Comparison of ENCODE assay signal across 22 cellular contexts in genomic region chr14:105257464-105257863, GRCh38. TPM values are rescaled to one million over a fixed set of nuclear protein-coding genes. Genes with fewer than 3 reads are reported as not detected.
DNase-seq lines count a peak whose midpoint lies in the region; ATAC-seq and TF ChIP-seq lines count a peak whose summit lies in the region.
"Had no signal": no experiment of that assay in that cellular context is flagged by ENCODE, and none has a peak within 500 bp of the region (broad histone marks: within the 10 kb centered on the region; RNA-seq: fewer than 3 reads in every experiment).

No MANE protein-coding gene starts in this region.

- H3K4me3 ChIP-seq in vagina = no peak overlapping the region
- H3K4me3 ChIP-seq: adrenal gland, body of pancreas, MG63, smooth muscle cell had no signal

- H3K36me3 Mint-ChIP-seq in activated naive CD4-positive, alpha-beta T cell treated with anti-CD3 and anti-CD28 coated beads, Interleukin-2, amount 50 U/mL, for 72 hours = no peaks in the 10 kb centered on the region
- H3K36me3 Mint-ChIP-seq in activated CD8-positive, alpha-beta T cell treated with anti-CD3 and anti-CD28 coated beads, Interleukin-2, amount 10 ng/mL, durations not matched to agents 7 days and 5 days (ENCODE audit: low read depth) = no peaks in the 10 kb centered on the region
- H3K36me3 Mint-ChIP-seq: natural killer cell had no signal

- no peaks in the 10 kb centered on the region for H3K4me1 Mint-ChIP-seq in activated CD8-positive, alpha-beta T cell treated with anti-CD3 and anti-CD28 coated beads, Interleukin-2, amount 10 ng/mL, durations not matched to agents 7 days and 5 days (ENCODE audit: low read depth)
- H3K4me1 Mint-ChIP-seq: natural killer cell had no signal

- DNase-seq in activated naive CD4-positive, alpha-beta T cell treated with anti-CD3 and anti-CD28 coated beads, Interleukin-2, amount 50 U/mL, for 72 hours (ENCODE audit: low spot score in 2 of 2) = no peak
- DNase-seq in activated naive CD4-positive, alpha-beta T cell (lab: John Stamatoyannopoulos, UW) = no peak
- DNase-seq in SW480 (ENCODE audit: low spot score) (peak; percentile 88), HPDE6-E6E7 (ENCODE audit: extremely low spot score) (no peak), vagina (ENCODE audit: extremely low spot score in 2 of 2) (no peak)
- no peak for DNase-seq in activated CD8-positive, alpha-beta T cell treated with anti-CD3 and anti-CD28 coated beads, Interleukin-2, amount 10 ng/mL, durations not matched to agents 7 days and 5 days
- DNase-seq: activated CD8-positive, alpha-beta memory T cell treated with anti-CD3 and anti-CD28 coated beads, Interleukin-2, amount 50 U/mL, for 48 hours; adrenal gland; body of pancreas; cerebellar nuclear complex; KG1; MG63; natural killer cell; NCI-H2081; NCI-H226; NCI-H82; trophoblast cell had no signal

- no peaks in the 10 kb centered on the region for H3K9me3 Mint-ChIP-seq in activated naive CD4-positive, alpha-beta T cell treated with anti-CD3 and anti-CD28 coated beads, Interleukin-2, amount 50 U/mL, for 72 hours
- no peaks in the 10 kb centered on the region for H3K9me3 Mint-ChIP-seq in activated CD8-positive, alpha-beta T cell treated with anti-CD3 and anti-CD28 coated beads, Interleukin-2, amount 10 ng/mL, durations not matched to agents 7 days and 5 days (ENCODE audit: insufficient read depth)
- H3K9me3 Mint-ChIP-seq: activated T-helper 2 cell treated with anti-CD3 and anti-CD28 coated beads, Interferon-gamma antibody, Interleukin-2, Interleukin-4, amounts not matched to agents 10 μg/mL and 5 μg/mL and 100 μg/mL, durations not matched to agents 14 hours and 24 hours and 36 hours; natural killer cell had no signal

- H3K9me3 ChIP-seq in vagina = no peaks in the 10 kb centered on the region
- H3K9me3 ChIP-seq: adrenal gland, body of pancreas, MG63 had no signal

- H3K27ac ChIP-seq in vagina = no peak overlapping the region
- H3K27ac ChIP-seq: adrenal gland, body of pancreas, C4-2B, RWPE1 had no signal

- no peak for TF ChIP-seq POLR2A in vagina (IDR thresholded peaks at IDR 0.05)

- intact Hi-C loops in vagina (cut with DNase I) = no loop called here

- CTCF ChIA-PET in activated CD8-positive, alpha-beta T cell treated with anti-CD3 and anti-CD28 coated beads, Interleukin-2, amount 10 ng/mL, durations not matched to agents 7 days and 5 days (lab: Charles Lee) = no interaction called here

- peak overlapping the region; percentile 64 to 72 for H3K27ac Mint-ChIP-seq in activated naive CD4-positive, alpha-beta T cell treated with anti-CD3 and anti-CD28 coated beads, Interleukin-2, amount 50 U/mL, for 72 hours
- no peak overlapping the region for H3K27ac Mint-ChIP-seq in activated CD8-positive, alpha-beta T cell treated with anti-CD3 and anti-CD28 coated beads, Interleukin-2, amount 10 ng/mL, durations not matched to agents 7 days and 5 days
- H3K27ac Mint-ChIP-seq: activated T-helper 2 cell treated with anti-CD3 and anti-CD28 coated beads, Interferon-gamma antibody, Interleukin-2, Interleukin-4, amounts not matched to agents 10 μg/mL and 5 μg/mL and 100 μg/mL, durations not matched to agents 14 hours and 24 hours and 36 hours; natural killer cell had no signal

- H3K27me3 Mint-ChIP-seq in activated CD8-positive, alpha-beta T cell treated with anti-CD3 and anti-CD28 coated beads, Interleukin-2, amount 10 ng/mL, durations not matched to agents 7 days and 5 days (ENCODE audit: low read depth) = no peaks in the 10 kb centered on the region

- ATAC-seq in activated naive CD4-positive, alpha-beta T cell treated with anti-CD3 and anti-CD28 coated beads, Interleukin-2, amount 50 U/mL, for 72 hours = no peak
- ATAC-seq in esophagus mucosa = peak; percentile 30
- no peak for ATAC-seq in activated CD8-positive, alpha-beta T cell treated with anti-CD3 and anti-CD28 coated beads, Interleukin-2, amount 10 ng/mL, durations not matched to agents 7 days and 5 days
- ATAC-seq: body of pancreas, natural killer cell had no signal

- H3K27me3 ChIP-seq in vagina = no peaks in the 10 kb centered on the region
- H3K27me3 ChIP-seq: adrenal gland, body of pancreas, MG63 had no signal

- no peaks in the 10 kb centered on the region for H3K36me3 ChIP-seq in vagina
- H3K36me3 ChIP-seq: MG63 had no signal

- POLR2A ChIA-PET in activated CD8-positive, alpha-beta T cell treated with anti-CD3 and anti-CD28 coated beads, Interleukin-2, amount 10 ng/mL, durations not matched to agents 7 days and 5 days (lab: Charles Lee) = no interaction called here

- H3K4me3 Mint-ChIP-seq in activated CD8-positive, alpha-beta T cell treated with anti-CD3 and anti-CD28 coated beads, Interleukin-2, amount 10 ng/mL, durations not matched to agents 7 days and 5 days = no peak overlapping the region
- H3K4me3 Mint-ChIP-seq: natural killer cell had no signal

- H3K4me1 ChIP-seq in vagina = no peaks in the 10 kb centered on the region
- H3K4me1 ChIP-seq: adrenal gland had no signal

- no peak for TF ChIP-seq CTCF in vagina (IDR thresholded peaks at IDR 0.05)

RNA-seq across cellular contexts. Expression of gene BTBD6, which starts 9.1 kb away (rescaled TPM):
- 10 to 100 TPM; 15.9 to 22.8 TPM for total RNA-seq in activated naive CD4-positive, alpha-beta T cell treated with anti-CD3 and anti-CD28 coated beads, Interleukin-2, amount 50 U/mL, for 72 hours
- total RNA-seq in esophagus mucosa (34.4 TPM), vagina (45.9 TPM)
- total RNA-seq in activated CD8-positive, alpha-beta T cell treated with anti-CD3 and anti-CD28 coated beads, Interleukin-2, amount 10 ng/mL, durations not matched to agents 7 days and 5 days = 10 to 100 TPM; 53.7 to 59.8 TPM

RNA-seq across cellular contexts. Expression of gene BRF1, which starts 43.3 kb away (rescaled TPM):
- total RNA-seq in activated naive CD4-positive, alpha-beta T cell treated with anti-CD3 and anti-CD28 coated beads, Interleukin-2, amount 50 U/mL, for 72 hours = 10 to 100 TPM; 38.2 to 41.7 TPM
- total RNA-seq in esophagus mucosa (11.7 TPM), vagina (64.6 TPM)
- total RNA-seq in activated CD8-positive, alpha-beta T cell treated with anti-CD3 and anti-CD28 coated beads, Interleukin-2, amount 10 ng/mL, durations not matched to agents 7 days and 5 days = 10 to 100 TPM; 42.1 to 44.7 TPM

RNA-seq across cellular contexts. Expression of gene PACS2, which starts 57.1 kb away (rescaled TPM):
- 10 to 100 TPM; 35.2 to 36.9 TPM for total RNA-seq in activated naive CD4-positive, alpha-beta T cell treated with anti-CD3 and anti-CD28 coated beads, Interleukin-2, amount 50 U/mL, for 72 hours
- total RNA-seq in esophagus mucosa (24.9 TPM), vagina (64.8 TPM)
- total RNA-seq in activated CD8-positive, alpha-beta T cell treated with anti-CD3 and anti-CD28 coated beads, Interleukin-2, amount 10 ng/mL, durations not matched to agents 7 days and 5 days = 10 to 100 TPM; 32.9 to 38.5 TPM
